Comparison of ENCODE assay signal across 8 cellular contexts in the genomic region with DNA sequence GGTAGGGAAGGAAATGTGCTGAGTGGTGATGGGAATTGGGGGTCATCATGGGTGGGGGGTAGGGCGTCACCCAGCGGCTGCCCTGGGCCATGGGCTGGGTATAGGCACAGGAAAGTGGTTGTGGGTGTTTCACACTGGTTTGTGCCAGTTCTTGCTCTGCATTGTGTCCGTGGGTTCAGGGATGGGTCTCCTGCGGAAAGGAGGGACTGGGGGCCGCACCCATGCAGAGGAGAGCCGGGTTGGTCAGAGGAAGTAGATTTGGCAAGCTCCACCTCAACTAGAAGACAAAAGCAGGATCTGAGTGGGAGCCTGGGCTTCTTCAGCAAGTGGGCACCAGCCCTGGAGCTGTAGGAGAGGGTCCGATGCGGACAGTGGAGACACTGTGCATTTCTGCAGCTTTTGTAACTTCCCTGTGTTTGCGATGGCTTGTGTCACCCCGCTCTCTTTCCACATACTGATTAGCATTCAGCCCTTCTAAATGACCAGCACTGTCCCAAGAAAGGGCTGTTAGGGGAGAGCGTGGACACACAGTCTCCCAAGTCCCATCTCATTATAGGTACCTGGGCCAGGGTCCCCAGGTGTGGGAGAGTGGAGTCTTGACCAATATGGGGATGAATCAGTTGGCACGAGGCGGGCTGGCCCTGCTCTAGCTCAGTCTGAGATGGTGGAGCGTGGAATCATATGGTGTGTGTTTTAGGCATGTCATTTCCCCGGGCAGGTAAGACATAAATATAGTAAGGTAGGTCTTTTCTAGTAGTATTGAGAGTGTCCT.
A peak's percentile ranks its signal among the peaks of the same experiment; 100 is the strongest.
DNase-seq lines count a peak whose midpoint lies in the region; ATAC-seq and TF ChIP-seq lines count a peak whose summit lies in the region.

No MANE protein-coding gene starts in this region.

- H3K4me2 ChIP-seq in PC-9 = peak overlapping the region; percentile 99

- H3K9ac ChIP-seq in skeletal muscle tissue (ENCODE audit: low read depth in 1 of 3, low read length in 3 of 3) = peak overlapping the region; percentile 69 to 89 (median 82)

- ATAC-seq in GM18502 (IDR thresholded peaks at IDR 0.05; ENCODE audit: poor library complexity, unreplicated experiment) (peak; percentile 3), sciatic nerve (no peak), HG03460 (IDR thresholded peaks at IDR 0.05; ENCODE audit: unreplicated experiment) (no peak)

- BruUV-seq in PC-9 (replicated peaks; lab: Mats Ljungman, UMichigan) = TSS peak; percentile 82

- peak overlapping the region; percentile 83 for H3K4me3 ChIP-seq in PC-9
- H3K4me3 ChIP-seq in esophagus (ENCODE audit: low read depth in 1 of 2, low read length in 2 of 2) = peak overlapping the region; percentile 14 to 90
- H3K4me3 ChIP-seq in skeletal muscle tissue (ENCODE audit: low read length in 3 of 3) = peak overlapping the region; percentile 68 to 85 (median 80)

- H3K9me2 ChIP-seq in PC-9 (ENCODE audit: insufficient read depth) = no peaks in the 10 kb centered on the region

- H3K4me1 ChIP-seq in PC-9 (replicated peaks; ENCODE audit: insufficient read depth) (peaks cover 64% of the 10 kb centered on the region), esophagus (ENCODE audit: control insufficient read depth in 2 of 2, insufficient read depth in 2 of 2, low read length in 1 of 2) (peaks cover 3 to 26% of the 10 kb centered on the region in 2 donors), skeletal muscle tissue (ENCODE audit: control insufficient read depth in 3 of 3, insufficient read depth in 3 of 3, low read length in 3 of 3) (peaks cover 75 to 79% (median 78%) of the 10 kb centered on the region in 3 donors)

- peaks cover 63% of the 10 kb centered on the region for H4K20me1 ChIP-seq in PC-9 (ENCODE audit: insufficient read depth)

- CTCF ChIA-PET in PC-9 (lab: Charles Lee) = interaction anchor here (0.6 to 0.8 kb wide), 2 partner anchors 17 to 516 kb away, joined by 3 to 20 read pairs; no protein-coding TSS in a partner anchor

- peak overlapping the region; percentile 97 for H3K27ac ChIP-seq in PC-9
- H3K27ac ChIP-seq in esophagus (ENCODE audit: low read depth in 2 of 2, low read length in 1 of 2) = peak overlapping the region; percentile 94 to 95
- peak overlapping the region; percentile 87 for H3K27ac ChIP-seq in skeletal muscle tissue (ENCODE audit: low read depth, low read length)

- TF ChIP-seq CTCF in PC-9 (conservative IDR thresholded peaks at IDR 0.05) = no peak

- H3K9me3 ChIP-seq in PC-9 (ENCODE audit: insufficient read depth, low read depth) (no peaks in the 10 kb centered on the region), esophagus (ENCODE audit: control insufficient read depth in 2 of 2, insufficient read depth in 1 of 2, low read depth in 1 of 2, low read length in 1 of 2) (no peaks in the 10 kb centered on the region), skeletal muscle tissue (ENCODE audit: control insufficient read depth in 3 of 3, low read length in 3 of 3) (no peaks in the 10 kb centered on the region)

- WGBS in esophagus, 2 donors = 55 to 56% methylated on average over 15 of the region's 15 CpGs

- peaks cover 54% of the 10 kb centered on the region for H3F3A ChIP-seq in PC-9 (ENCODE audit: insufficient read depth, low read depth)

- H3K36me3 ChIP-seq in PC-9 (ENCODE audit: low read depth) (no peaks in the 10 kb centered on the region; the same call in 1 of the 2 replicates), esophagus (ENCODE audit: control insufficient read depth in 2 of 2, insufficient read depth in 2 of 2, low read length in 1 of 2) (no peaks in the 10 kb centered on the region), skeletal muscle tissue (ENCODE audit: control insufficient read depth in 3 of 3, insufficient read depth in 3 of 3, low read length in 3 of 3) (no peaks in the 10 kb centered on the region)

- H2AFZ ChIP-seq in PC-9 = no peak overlapping the region

- H3K79me2 ChIP-seq in PC-9 (ENCODE audit: low read depth) = peaks cover 81% of the 10 kb centered on the region

- DNase-seq in PC-9 = peak in 1 of 2 experiments; percentile 37
- DNase-seq in H4 (ENCODE audit: low spot score) = no peak
- DNase-seq in sciatic nerve (ENCODE audit: low spot score) = no peak
- no peak for DNase-seq in HCEC 1CT

- POLR2A ChIA-PET in PC-9 (lab: Charles Lee; ENCODE audit: unreplicated experiment) = interaction anchor here (0.6 to 1.2 kb wide), 3 partner anchors 28 to 32 kb away, joined by 3 to 26 read pairs (median 6); no protein-coding TSS in a partner anchor

- intact Hi-C loops in PC-9 (cut with micrococcal nuclease; ENCODE audit: unreplicated experiment) = loop anchor here (1.0 to 10.0 kb wide), 5 partner anchors 9 to 590 kb away; a partner anchor contains a TSS
- intact Hi-C loops in sciatic nerve (cut with DNase I) = no loop called here

- H3K27me3 ChIP-seq in PC-9 (ENCODE audit: insufficient read depth, low read depth) (no peaks in the 10 kb centered on the region), esophagus (ENCODE audit: control insufficient read depth in 1 of 2, insufficient read depth in 2 of 2, low read length in 2 of 2) (no peaks in the 10 kb centered on the region), skeletal muscle tissue (ENCODE audit: control insufficient read depth in 3 of 3, insufficient read depth in 3 of 3, low read length in 3 of 3) (no peaks in the 10 kb centered on the region)
